1 cellular context compared by ENCODE assay signal in the genomic region with DNA sequence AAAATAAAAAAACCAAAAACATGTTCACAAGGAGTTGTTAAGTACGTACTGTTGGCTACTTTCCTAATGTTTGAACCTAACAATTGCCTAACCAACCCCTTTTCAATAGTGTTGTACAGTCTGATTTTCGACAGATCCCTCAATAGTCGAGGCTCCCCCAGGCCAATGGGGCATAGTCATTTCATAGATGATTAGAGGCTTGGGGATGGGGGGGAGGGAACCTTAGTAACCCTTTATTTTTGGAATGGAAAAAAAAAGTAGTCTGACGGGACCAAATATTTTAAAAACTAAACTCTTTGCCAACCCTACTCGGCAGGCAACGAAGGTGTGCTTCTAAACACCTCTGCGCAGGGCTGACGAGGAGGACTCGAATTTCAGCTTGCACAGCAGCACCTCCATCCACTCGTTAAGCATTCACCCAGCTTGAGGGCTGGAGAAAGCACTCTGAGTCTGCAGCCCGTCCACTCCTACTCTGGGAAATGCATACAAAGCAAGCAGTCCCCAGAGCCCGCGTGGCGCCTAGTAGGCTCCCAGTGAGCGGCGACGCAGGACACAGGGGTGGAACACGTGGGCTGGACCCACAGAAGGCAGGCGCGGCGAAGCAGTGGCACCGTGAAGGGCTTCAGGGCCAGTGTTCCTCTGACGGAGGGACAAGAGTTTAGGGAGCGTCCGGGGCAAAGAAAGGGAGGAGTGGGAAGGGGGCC.
TF ChIP-seq lines count a peak whose summit lies in the region.

No MANE protein-coding gene starts in this region.

TF ChIP-seq in K562, 482 proteins besides CTCF, POLR2A, EP300 and RAD21 (continued from another document and continues in another):
- TF ChIP-seq, protein P1, sequence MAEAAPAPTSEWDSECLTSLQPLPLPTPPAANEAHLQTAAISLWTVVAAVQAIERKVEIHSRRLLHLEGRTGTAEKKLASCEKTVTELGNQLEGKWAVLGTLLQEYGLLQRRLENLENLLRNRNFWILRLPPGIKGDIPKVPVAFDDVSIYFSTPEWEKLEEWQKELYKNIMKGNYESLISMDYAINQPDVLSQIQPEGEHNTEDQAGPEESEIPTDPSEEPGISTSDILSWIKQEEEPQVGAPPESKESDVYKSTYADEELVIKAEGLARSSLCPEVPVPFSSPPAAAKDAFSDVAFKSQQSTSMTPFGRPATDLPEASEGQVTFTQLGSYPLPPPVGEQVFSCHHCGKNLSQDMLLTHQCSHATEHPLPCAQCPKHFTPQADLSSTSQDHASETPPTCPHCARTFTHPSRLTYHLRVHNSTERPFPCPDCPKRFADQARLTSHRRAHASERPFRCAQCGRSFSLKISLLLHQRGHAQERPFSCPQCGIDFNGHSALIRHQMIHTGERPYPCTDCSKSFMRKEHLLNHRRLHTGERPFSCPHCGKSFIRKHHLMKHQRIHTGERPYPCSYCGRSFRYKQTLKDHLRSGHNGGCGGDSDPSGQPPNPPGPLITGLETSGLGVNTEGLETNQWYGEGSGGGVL (CRISPR knock-in tag; IDR thresholded peaks at IDR 0.05), result no peak
- TF ChIP-seq GATAD2B (IDR thresholded peaks at IDR 0.05; ENCODE audit: borderline replicate concordance), result no peak
- peak in 1 of 2 experiments; percentile 97; a peak in 2 of 4 replicates for TF ChIP-seq HDAC1 (IDR thresholded peaks at IDR 0.05)
- no peak for TF ChIP-seq PTTG1 (tag; IDR thresholded peaks at IDR 0.05; ENCODE audit: low read depth)
- TF ChIP-seq KAT8 (IDR thresholded peaks at IDR 0.05; ENCODE audit: low read depth), result no peak
- peak in 1 of 2 experiments; percentile 56; a peak in 1 of 4 replicates for TF ChIP-seq FOXK2 (conservative IDR thresholded peaks at IDR 0.05 in 1 of 2, IDR thresholded peaks at IDR 0.05 in 1 of 2; ENCODE audit: low read depth in 2 of 2)
- TF ChIP-seq RFX7 (CRISPR knock-in tag; IDR thresholded peaks at IDR 0.05), result no peak
- no peak for TF ChIP-seq ZC3H8 (IDR thresholded peaks at IDR 0.05)
- TF ChIP-seq, protein P2, sequence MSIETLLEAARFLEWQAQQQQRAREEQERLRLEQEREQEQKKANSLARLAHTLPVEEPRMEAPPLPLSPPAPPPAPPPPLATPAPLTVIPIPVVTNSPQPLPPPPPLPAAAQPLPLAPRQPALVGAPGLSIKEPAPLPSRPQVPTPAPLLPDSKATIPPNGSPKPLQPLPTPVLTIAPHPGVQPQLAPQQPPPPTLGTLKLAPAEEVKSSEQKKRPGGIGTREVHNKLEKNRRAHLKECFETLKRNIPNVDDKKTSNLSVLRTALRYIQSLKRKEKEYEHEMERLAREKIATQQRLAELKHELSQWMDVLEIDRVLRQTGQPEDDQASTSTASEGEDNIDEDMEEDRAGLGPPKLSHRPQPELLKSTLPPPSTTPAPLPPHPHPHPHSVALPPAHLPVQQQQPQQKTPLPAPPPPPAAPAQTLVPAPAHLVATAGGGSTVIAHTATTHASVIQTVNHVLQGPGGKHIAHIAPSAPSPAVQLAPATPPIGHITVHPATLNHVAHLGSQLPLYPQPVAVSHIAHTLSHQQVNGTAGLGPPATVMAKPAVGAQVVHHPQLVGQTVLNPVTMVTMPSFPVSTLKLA (conservative IDR thresholded peaks at IDR 0.05), result peak; percentile 94 to 97
- peak; percentile 50 for TF ChIP-seq CREM (IDR thresholded peaks at IDR 0.05; ENCODE audit: low read depth)
- TF ChIP-seq, protein P3, sequence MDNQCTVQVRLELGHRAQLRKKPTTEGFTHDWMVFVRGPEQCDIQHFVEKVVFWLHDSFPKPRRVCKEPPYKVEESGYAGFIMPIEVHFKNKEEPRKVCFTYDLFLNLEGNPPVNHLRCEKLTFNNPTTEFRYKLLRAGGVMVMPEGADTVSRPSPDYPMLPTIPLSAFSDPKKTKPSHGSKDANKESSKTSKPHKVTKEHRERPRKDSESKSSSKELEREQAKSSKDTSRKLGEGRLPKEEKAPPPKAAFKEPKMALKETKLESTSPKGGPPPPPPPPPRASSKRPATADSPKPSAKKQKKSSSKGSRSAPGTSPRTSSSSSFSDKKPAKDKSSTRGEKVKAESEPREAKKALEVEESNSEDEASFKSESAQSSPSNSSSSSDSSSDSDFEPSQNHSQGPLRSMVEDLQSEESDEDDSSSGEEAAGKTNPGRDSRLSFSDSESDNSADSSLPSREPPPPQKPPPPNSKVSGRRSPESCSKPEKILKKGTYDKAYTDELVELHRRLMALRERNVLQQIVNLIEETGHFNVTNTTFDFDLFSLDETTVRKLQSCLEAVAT (IDR thresholded peaks at IDR 0.05), result peak; percentile 16 to 48; a peak in 1 of 4 replicates
- TF ChIP-seq ZNF12 (CRISPR knock-in tag; IDR thresholded peaks at IDR 0.05), result no peak
- no peak for TF ChIP-seq ZNF76 (CRISPR knock-in tag; IDR thresholded peaks at IDR 0.05; ENCODE audit: borderline replicate concordance)
- TF ChIP-seq ARNT (IDR thresholded peaks at IDR 0.05), result no peak; a peak in 1 of 4 replicates
- no peak for TF ChIP-seq YY1 (IDR thresholded peaks at IDR 0.05; ENCODE audit: borderline replicate concordance in 1 of 3, control insufficient read depth in 1 of 3, extremely low read depth in 1 of 3, insufficient read depth in 3 of 3, insufficient read length in 1 of 3, insufficient replicate concordance in 2 of 3, low read depth in 1 of 3, low read length in 2 of 3)
- TF ChIP-seq, protein P4, sequence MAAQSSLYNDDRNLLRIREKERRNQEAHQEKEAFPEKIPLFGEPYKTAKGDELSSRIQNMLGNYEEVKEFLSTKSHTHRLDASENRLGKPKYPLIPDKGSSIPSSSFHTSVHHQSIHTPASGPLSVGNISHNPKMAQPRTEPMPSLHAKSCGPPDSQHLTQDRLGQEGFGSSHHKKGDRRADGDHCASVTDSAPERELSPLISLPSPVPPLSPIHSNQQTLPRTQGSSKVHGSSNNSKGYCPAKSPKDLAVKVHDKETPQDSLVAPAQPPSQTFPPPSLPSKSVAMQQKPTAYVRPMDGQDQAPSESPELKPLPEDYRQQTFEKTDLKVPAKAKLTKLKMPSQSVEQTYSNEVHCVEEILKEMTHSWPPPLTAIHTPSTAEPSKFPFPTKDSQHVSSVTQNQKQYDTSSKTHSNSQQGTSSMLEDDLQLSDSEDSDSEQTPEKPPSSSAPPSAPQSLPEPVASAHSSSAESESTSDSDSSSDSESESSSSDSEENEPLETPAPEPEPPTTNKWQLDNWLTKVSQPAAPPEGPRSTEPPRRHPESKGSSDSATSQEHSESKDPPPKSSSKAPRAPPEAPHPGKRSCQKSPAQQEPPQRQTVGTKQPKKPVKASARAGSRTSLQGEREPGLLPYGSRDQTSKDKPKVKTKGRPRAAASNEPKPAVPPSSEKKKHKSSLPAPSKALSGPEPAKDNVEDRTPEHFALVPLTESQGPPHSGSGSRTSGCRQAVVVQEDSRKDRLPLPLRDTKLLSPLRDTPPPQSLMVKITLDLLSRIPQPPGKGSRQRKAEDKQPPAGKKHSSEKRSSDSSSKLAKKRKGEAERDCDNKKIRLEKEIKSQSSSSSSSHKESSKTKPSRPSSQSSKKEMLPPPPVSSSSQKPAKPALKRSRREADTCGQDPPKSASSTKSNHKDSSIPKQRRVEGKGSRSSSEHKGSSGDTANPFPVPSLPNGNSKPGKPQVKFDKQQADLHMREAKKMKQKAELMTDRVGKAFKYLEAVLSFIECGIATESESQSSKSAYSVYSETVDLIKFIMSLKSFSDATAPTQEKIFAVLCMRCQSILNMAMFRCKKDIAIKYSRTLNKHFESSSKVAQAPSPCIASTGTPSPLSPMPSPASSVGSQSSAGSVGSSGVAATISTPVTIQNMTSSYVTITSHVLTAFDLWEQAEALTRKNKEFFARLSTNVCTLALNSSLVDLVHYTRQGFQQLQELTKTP (IDR thresholded peaks at IDR 0.05; ENCODE audit: low read depth in 1 of 2, partially characterized antibody in 2 of 2), result no peak
- TF ChIP-seq, protein P5, sequence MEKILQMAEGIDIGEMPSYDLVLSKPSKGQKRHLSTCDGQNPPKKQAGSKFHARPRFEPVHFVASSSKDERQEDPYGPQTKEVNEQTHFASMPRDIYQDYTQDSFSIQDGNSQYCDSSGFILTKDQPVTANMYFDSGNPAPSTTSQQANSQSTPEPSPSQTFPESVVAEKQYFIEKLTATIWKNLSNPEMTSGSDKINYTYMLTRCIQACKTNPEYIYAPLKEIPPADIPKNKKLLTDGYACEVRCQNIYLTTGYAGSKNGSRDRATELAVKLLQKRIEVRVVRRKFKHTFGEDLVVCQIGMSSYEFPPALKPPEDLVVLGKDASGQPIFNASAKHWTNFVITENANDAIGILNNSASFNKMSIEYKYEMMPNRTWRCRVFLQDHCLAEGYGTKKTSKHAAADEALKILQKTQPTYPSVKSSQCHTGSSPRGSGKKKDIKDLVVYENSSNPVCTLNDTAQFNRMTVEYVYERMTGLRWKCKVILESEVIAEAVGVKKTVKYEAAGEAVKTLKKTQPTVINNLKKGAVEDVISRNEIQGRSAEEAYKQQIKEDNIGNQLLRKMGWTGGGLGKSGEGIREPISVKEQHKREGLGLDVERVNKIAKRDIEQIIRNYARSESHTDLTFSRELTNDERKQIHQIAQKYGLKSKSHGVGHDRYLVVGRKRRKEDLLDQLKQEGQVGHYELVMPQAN (IDR thresholded peaks at IDR 0.05; ENCODE audit: borderline replicate concordance), result peak; percentile 97
- no peak for TF ChIP-seq MTA2 (IDR thresholded peaks at IDR 0.05; ENCODE audit: low read depth)
- no peak for TF ChIP-seq SOX6 (IDR thresholded peaks at IDR 0.05)
- TF ChIP-seq ZNF668 (CRISPR knock-in tag; IDR thresholded peaks at IDR 0.05), result no peak
- TF ChIP-seq, protein P6, sequence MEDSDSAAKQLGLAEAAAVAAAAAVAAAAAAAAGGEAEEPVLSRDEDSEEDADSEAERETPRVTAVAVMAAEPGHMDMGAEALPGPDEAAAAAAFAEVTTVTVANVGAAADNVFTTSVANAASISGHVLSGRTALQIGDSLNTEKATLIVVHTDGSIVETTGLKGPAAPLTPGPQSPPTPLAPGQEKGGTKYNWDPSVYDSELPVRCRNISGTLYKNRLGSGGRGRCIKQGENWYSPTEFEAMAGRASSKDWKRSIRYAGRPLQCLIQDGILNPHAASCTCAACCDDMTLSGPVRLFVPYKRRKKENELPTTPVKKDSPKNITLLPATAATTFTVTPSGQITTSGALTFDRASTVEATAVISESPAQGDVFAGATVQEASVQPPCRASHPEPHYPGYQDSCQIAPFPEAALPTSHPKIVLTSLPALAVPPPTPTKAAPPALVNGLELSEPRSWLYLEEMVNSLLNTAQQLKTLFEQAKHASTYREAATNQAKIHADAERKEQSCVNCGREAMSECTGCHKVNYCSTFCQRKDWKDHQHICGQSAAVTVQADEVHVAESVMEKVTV (CRISPR knock-in tag; IDR thresholded peaks at IDR 0.05), result no peak
- no peak for TF ChIP-seq MTA1 (IDR thresholded peaks at IDR 0.05; ENCODE audit: borderline replicate concordance)
- TF ChIP-seq MCM5 (IDR thresholded peaks at IDR 0.05; ENCODE audit: low read depth), result no peak
- peak; percentile 73 for TF ChIP-seq LCOR (CRISPR knock-in tag; IDR thresholded peaks at IDR 0.05)
- TF ChIP-seq, protein P7, sequence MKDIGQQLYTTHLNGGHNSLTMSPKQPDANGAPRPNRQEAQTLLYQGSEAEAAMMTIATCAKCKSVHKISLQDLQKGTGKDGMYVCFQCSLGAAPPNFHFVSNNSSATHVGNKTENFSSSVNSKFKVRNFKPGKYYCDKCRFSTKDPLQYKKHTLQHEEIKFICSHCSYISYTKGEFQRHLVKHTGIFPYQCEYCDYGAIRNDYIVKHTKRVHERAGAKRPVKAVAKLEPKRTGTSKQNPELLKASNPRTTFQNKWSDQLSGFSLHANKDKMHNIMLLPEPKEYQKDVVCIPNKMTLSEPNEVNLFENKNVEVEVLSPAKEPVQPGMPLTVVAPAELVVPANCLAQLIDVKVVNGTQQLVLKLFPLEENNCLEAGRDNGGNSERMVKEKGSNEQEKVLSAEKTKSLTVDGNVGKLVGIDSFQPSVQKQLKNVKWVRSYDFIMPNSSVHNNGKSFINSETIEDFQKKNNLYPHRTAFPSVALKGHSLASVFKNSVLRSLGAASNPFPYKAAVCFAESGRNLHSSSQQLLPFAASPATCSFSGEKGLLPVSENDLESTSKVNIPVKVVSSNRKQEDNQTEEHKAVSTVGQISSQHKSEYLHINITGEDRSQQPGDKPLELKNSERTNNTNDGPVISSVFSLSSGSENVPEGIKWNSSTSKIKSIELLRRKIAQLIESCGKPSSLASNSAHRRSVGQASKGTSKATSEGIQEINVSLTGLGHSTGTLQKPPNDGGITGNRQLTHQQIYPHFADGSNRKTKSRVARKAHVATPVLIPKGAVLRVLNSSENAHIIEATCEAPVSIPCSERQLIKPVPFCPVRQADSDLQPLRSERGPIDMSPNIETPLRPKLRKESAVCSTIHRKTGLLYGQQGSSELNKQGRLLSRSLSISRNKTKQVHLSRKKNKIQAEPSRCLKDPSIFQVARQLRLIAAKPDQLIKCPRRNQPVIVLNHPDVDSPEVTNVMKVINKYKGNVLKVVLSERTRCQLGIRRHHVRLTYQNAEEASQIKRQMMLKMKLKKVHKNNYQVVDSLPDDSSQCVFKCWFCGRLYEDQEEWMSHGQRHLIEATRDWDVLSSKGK (CRISPR knock-in tag; IDR thresholded peaks at IDR 0.05), result no peak
- TF ChIP-seq HSF4 (CRISPR knock-in tag; IDR thresholded peaks at IDR 0.05; ENCODE audit: borderline replicate concordance), result no peak
- TF ChIP-seq, protein P8, sequence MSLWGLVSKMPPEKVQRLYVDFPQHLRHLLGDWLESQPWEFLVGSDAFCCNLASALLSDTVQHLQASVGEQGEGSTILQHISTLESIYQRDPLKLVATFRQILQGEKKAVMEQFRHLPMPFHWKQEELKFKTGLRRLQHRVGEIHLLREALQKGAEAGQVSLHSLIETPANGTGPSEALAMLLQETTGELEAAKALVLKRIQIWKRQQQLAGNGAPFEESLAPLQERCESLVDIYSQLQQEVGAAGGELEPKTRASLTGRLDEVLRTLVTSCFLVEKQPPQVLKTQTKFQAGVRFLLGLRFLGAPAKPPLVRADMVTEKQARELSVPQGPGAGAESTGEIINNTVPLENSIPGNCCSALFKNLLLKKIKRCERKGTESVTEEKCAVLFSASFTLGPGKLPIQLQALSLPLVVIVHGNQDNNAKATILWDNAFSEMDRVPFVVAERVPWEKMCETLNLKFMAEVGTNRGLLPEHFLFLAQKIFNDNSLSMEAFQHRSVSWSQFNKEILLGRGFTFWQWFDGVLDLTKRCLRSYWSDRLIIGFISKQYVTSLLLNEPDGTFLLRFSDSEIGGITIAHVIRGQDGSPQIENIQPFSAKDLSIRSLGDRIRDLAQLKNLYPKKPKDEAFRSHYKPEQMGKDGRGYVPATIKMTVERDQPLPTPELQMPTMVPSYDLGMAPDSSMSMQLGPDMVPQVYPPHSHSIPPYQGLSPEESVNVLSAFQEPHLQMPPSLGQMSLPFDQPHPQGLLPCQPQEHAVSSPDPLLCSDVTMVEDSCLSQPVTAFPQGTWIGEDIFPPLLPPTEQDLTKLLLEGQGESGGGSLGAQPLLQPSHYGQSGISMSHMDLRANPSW (CRISPR knock-in tag; IDR thresholded peaks at IDR 0.05), result no peak
- TF ChIP-seq L3MBTL2 (IDR thresholded peaks at IDR 0.05), result peak; percentile 85
- TF ChIP-seq TEAD4 (IDR thresholded peaks at IDR 0.05; ENCODE audit: low read length), result no peak; the same call in 1 of the 2 replicates
- TF ChIP-seq TEAD4 (CRISPR knock-in tag; IDR thresholded peaks at IDR 0.05; ENCODE audit: borderline replicate concordance), result peak; percentile 92; the same call in 1 of the 2 replicates
- no peak for TF ChIP-seq ZNF717 (CRISPR knock-in tag; IDR thresholded peaks at IDR 0.05)
- TF ChIP-seq ETV5 (CRISPR knock-in tag; IDR thresholded peaks at IDR 0.05; ENCODE audit: low read depth), result peak; percentile 70; the same call in 1 of the 2 replicates
- TF ChIP-seq, protein P9, sequence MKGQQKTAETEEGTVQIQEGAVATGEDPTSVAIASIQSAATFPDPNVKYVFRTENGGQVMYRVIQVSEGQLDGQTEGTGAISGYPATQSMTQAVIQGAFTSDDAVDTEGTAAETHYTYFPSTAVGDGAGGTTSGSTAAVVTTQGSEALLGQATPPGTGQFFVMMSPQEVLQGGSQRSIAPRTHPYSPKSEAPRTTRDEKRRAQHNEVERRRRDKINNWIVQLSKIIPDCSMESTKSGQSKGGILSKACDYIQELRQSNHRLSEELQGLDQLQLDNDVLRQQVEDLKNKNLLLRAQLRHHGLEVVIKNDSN (CRISPR knock-in tag; IDR thresholded peaks at IDR 0.05), result peak; percentile 82
- TF ChIP-seq SETDB1 (IDR thresholded peaks at IDR 0.05; ENCODE audit: low read length), result no peak
- no peak for TF ChIP-seq DNMT1 (IDR thresholded peaks at IDR 0.05)
